35 cellular contexts compared by ENCODE assay signal in the genomic region with DNA sequence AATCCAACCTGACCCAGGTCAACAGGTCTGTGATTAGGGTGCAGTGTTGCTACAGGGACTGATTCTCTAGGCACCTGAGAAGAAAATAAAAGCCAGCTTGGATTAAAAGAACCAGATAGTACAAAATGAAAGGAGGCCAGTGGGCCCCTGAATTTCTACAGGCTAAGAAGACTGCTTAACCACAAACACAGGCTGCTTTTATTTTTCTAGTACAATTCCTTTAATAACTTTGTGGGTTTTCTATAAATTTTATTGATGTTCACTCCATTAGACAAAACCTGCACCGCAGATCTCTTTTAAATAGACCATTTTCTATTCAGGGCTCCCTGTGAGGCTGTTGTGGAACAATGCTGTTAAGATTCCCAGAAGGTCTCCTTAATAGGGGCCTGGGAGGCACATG. TPM values are rescaled to one million over a fixed set of nuclear protein-coding genes. Genes with fewer than 3 reads are reported as not detected.
"Had no signal": no experiment of that assay in that cellular context is flagged by ENCODE, and none has a peak within 500 bp of the region (broad histone marks: within the 10 kb centered on the region; RNA-seq: fewer than 3 reads in every experiment).

No MANE protein-coding gene starts in this region.

- H3K27me3 Mint-ChIP-seq: activated naive CD4-positive, alpha-beta T cell treated with anti-CD3 and anti-CD28 coated beads, Interleukin-2, amount 50 U/mL, for 24 hours; dendritic cell treated with granulocyte-macrophage colony-stimulating factor and Interleukin-4, amounts not matched to agents 40 ng/mL and 50 ng/mL, for 4 days; stimulated activated naive CD8-positive, alpha-beta T cell treated with anti-CD3 and anti-CD28 coated beads, Interleukin-15, Interleukin-2, amounts not matched to agents 100 ng/mL and 50 ng/mL, for 24 hours had no signal

- H3K4me1 ChIP-seq: esophagus squamous epithelium, prostate gland, vagina had no signal

- H3K27ac Mint-ChIP-seq: activated T-helper 1 cell treated with anti-CD3 and anti-CD28 coated beads, Interleukin-12 subunit alpha, Interleukin-12 subunit beta, Interleukin-2, Interleukin-4 antibody, amounts not matched to agents 30 ng/mL and 10 ng/mL and 1 ng/mL, durations not matched to agents 14 hours and 24 hours and 36 hours; nephron progenitor cell; stimulated activated effector memory CD8-positive, alpha-beta T cell treated with anti-CD3 and anti-CD28 coated beads, Interleukin-12 subunit alpha, Interleukin-12 subunit beta, amount 100 ng/mL, for 72 hours had no signal

- H3K9me3 ChIP-seq: pancreas, prostate gland had no signal

- H3K36me3 ChIP-seq: esophagus squamous epithelium, heart right ventricle, left lung, lower lobe of right lung, pancreas, prostate gland, upper lobe of left lung, vagina had no signal

- H3K4me1 Mint-ChIP-seq: nephron progenitor cell had no signal

- ATAC-seq: left lung; lower lobe of right lung; pancreas; sciatic nerve; stimulated activated effector memory CD8-positive, alpha-beta T cell treated with anti-CD3 and anti-CD28 coated beads, Interleukin-12 subunit alpha, Interleukin-12 subunit beta, amount 100 ng/mL, for 72 hours had no signal

- H3K27me3 ChIP-seq: heart right ventricle, left lung, pancreas, upper lobe of left lung, vagina had no signal

- H3K4me3 Mint-ChIP-seq: activated CD4-positive, alpha-beta T cell treated with anti-CD3 and anti-CD28 coated beads, Interleukin-2, amount 10 ng/mL, durations not matched to agents 7 days and 5 days; activated T-helper 1 cell treated with anti-CD3 and anti-CD28 coated beads, Interleukin-12 subunit alpha, Interleukin-12 subunit beta, Interleukin-2, Interleukin-4 antibody, amounts not matched to agents 30 ng/mL and 10 ng/mL and 1 ng/mL, durations not matched to agents 14 hours and 24 hours and 36 hours; dendritic cell treated with granulocyte-macrophage colony-stimulating factor and Interleukin-4, amounts not matched to agents 40 ng/mL and 50 ng/mL, for 4 days; nephron progenitor cell; stimulated activated effector memory CD8-positive, alpha-beta T cell treated with anti-CD3 and anti-CD28 coated beads, Interleukin-12 subunit alpha, Interleukin-12 subunit beta, amount 100 ng/mL, for 72 hours; T-helper 1 cell treated with Interleukin-12 subunit alpha and Interleukin-12 subunit beta and Interleukin-4 antibody, amounts not matched to agents 30 μg/mL and 1 μg/mL, for 36 hours had no signal

- FAIRE-seq: bronchial epithelial cell, endometrium, pancreas had no signal

- H3K36me3 Mint-ChIP-seq: activated naive CD4-positive, alpha-beta T cell treated with anti-CD3 and anti-CD28 coated beads, Interleukin-2, amount 50 U/mL, for 24 hours; stimulated activated effector memory CD8-positive, alpha-beta T cell treated with anti-CD3 and anti-CD28 coated beads, Interleukin-12 subunit alpha, Interleukin-12 subunit beta, amount 100 ng/mL, for 72 hours had no signal

- H3K27ac ChIP-seq: epithelial cell of prostate, esophagus squamous epithelium, lower lobe of right lung, pancreas, prostate gland, upper lobe of left lung, vagina had no signal

- DNase-seq: activated CD4-positive, CD25-positive, alpha-beta regulatory T cell treated with anti-CD3 and anti-CD28 coated beads, Interleukin-2, amount 50 U/mL, for 72 hours; activated CD8-positive, alpha-beta memory T cell treated with anti-CD3 and anti-CD28 coated beads for 24 hours; activated gamma-delta T cell; anterior cingulate cortex; effector CD4-positive, alpha-beta T cell; esophagus squamous epithelium; foreskin melanocyte; heart right ventricle; left lung; lower lobe of right lung; mesenchymal stem cell; nephron progenitor cell; nucleus accumbens; pancreas; retina; stimulated activated CD4-positive, alpha-beta T cell treated with anti-CD3 and anti-CD28 coated beads, Interleukin-12 subunit alpha, Interleukin-12 subunit beta, amount 100 ng/mL, for 4 hours; stimulated activated CD4-positive, alpha-beta T cell treated with anti-CD3 and anti-CD28 coated beads, Interleukin-4, amount 100 ng/mL, for 1 hour; T1000; upper lobe of left lung had no signal

- H3K4me3 ChIP-seq: esophagus squamous epithelium, heart right ventricle, left lung, lower lobe of right lung, pancreas, prostate gland, skin epidermis, upper lobe of left lung, vagina had no signal

- H3K9me3 Mint-ChIP-seq: central memory CD8-positive, alpha-beta T cell had no signal

RNA-seq across cellular contexts. Expression of a gene that starts 20.9 kb away (rescaled TPM):
- total RNA-seq: activated T-helper 1 cell treated with anti-CD3 and anti-CD28 coated beads, Interleukin-12 subunit alpha, Interleukin-12 subunit beta, Interleukin-2, Interleukin-4 antibody, amounts not matched to agents 30 ng/mL and 10 ng/mL and 1 ng/mL, durations not matched to agents 14 hours and 24 hours and 36 hours; bronchial epithelial cell; glomerular endothelial cell had no signal
